7 cellular contexts compared by ENCODE assay signal in genomic region chr6:44037276-44037675, GRCh38.
DNase-seq lines count a peak whose midpoint lies in the region; ATAC-seq and TF ChIP-seq lines count a peak whose summit lies in the region.
"Not testable (repeated sequence)": the region's sequence is repeated elsewhere in the genome, so short reads cannot be mapped to it uniquely, and the experiment has no call there.

No MANE protein-coding gene starts in this region.

- H3K9ac ChIP-seq in IMR-90 (ENCODE audit: low read depth, low read length): not testable (repeated sequence)

- not testable (repeated sequence) for H2BK20ac ChIP-seq in IMR-90 (ENCODE audit: low read depth, low read length)

- H3K23ac ChIP-seq in IMR-90 (ENCODE audit: low read depth, low read length): not testable (repeated sequence)

- peaks cover 51% of the 10 kb centered on the region for H3K4me1 Mint-ChIP-seq in CD14-positive monocyte

- not testable (repeated sequence) for H4K8ac ChIP-seq in IMR-90 (ENCODE audit: low read depth in 2 of 2, low read length in 2 of 2)

- peaks cover 26% of the 10 kb centered on the region for H3K9me1 ChIP-seq in IMR-90 (ENCODE audit: insufficient read depth, low read length)

- CTCF ChIA-PET in IMR-90 (lab: Yijun Ruan, JAX): interaction anchor here (0.7 kb wide), 1 partner anchor 1311 kb away, joined by 3 read pairs; no protein-coding TSS in a partner anchor
- CTCF ChIA-PET in RWPE1 (lab: Yijun Ruan, JAX): interaction anchor here (0.6 kb wide), 1 partner anchor 21 kb away, joined by 3 read pairs; no protein-coding TSS in a partner anchor

- H2AFZ ChIP-seq in IMR-90 (replicated peaks; ENCODE audit: low read length, poor library complexity): not testable (repeated sequence)

- H3K36me3 ChIP-seq in IMR-90 (ENCODE audit: control insufficient read depth, insufficient read depth, low read length); WERI-Rb-1; upper lobe of right lung: not testable (repeated sequence)

- not testable (repeated sequence) for BruUV-seq in IMR-90 (replicated peaks; lab: Mats Ljungman, UMichigan)

- dilution Hi-C loops in IMR-90 (cut with HindIII; ENCODE audit: low sequenced_read_pairs, unreplicated experiment): not testable (repeated sequence)

- H2AK5ac ChIP-seq in IMR-90 (ENCODE audit: low read depth, low read length): 0 out of 2 replicates have a peak overlapping the region, but pooled peaks have one; percentile 32

- not testable (repeated sequence) for H3K79me1 ChIP-seq in IMR-90 (ENCODE audit: low read depth in 1 of 2, low read length in 2 of 2)

- intact Hi-C loops in CD14-positive monocyte (cut with micrococcal nuclease): loop anchor here (5.0 kb wide), 1 partner anchor 35 kb away; no protein-coding TSS in a partner anchor
- intact Hi-C loops in IMR-90 (cut with micrococcal nuclease); Right ventricle myocardium superior (cut with DNase I); upper lobe of right lung (cut with DNase I): not testable (repeated sequence)

- H3K27ac ChIP-seq in IMR-90 (ENCODE audit: insufficient read depth, low read length); WERI-Rb-1; upper lobe of right lung: not testable (repeated sequence)
- 0 out of 2 replicates have a peak overlapping the region, but pooled peaks have one; percentile 51 for H3K27ac ChIP-seq in RWPE1

- H3K27ac Mint-ChIP-seq in CD14-positive monocyte: peak overlapping the region in 6 of 7 donors; percentile 90 to 96 (median 92)

- not testable (repeated sequence) for TF ChIP-seq CTCF in CD14-positive monocyte (IDR thresholded peaks at IDR 0.05); IMR-90 (conservative IDR thresholded peaks at IDR 0.05; ENCODE audit: low read depth, low read length); RWPE1 (conservative IDR thresholded peaks at IDR 0.05; ENCODE audit: low read depth); WERI-Rb-1 (IDR thresholded peaks at IDR 0.05; ENCODE audit: low read depth, low read length); upper lobe of right lung (IDR thresholded peaks at IDR 0.05)

- H3K4me2 ChIP-seq in IMR-90 (ENCODE audit: low read depth, low read length): not testable (repeated sequence)

- H3K56ac ChIP-seq in IMR-90 (ENCODE audit: extremely low read depth, insufficient read depth, low read length): not testable (repeated sequence)

- not testable (repeated sequence) for H3K14ac ChIP-seq in IMR-90 (replicated peaks; ENCODE audit: low read depth, low read length)

- not testable (repeated sequence) for H2BK5ac ChIP-seq in IMR-90 (ENCODE audit: low read depth, low read length, poor library complexity, severe bottlenecking)

- H2BK15ac ChIP-seq in IMR-90 (ENCODE audit: low read depth, low read length): not testable (repeated sequence)

- not testable (repeated sequence) for H3K27me3 ChIP-seq in IMR-90 (ENCODE audit: control insufficient read depth, insufficient read depth, low read length); WERI-Rb-1 (ENCODE audit: insufficient read depth, low read depth, severe bottlenecking); upper lobe of right lung

- peaks cover 34% of the 10 kb centered on the region for H3K4me1 ChIP-seq in IMR-90 (ENCODE audit: control insufficient read depth, insufficient read depth, low read length)
- not testable (repeated sequence) for H3K4me1 ChIP-seq in upper lobe of right lung

- H3K4me3 ChIP-seq in IMR-90 (ENCODE audit: insufficient read depth, low read depth, low read length); WERI-Rb-1 (ENCODE audit: low read depth, low read length); upper lobe of right lung: not testable (repeated sequence)

- not testable (repeated sequence) for H3K4ac ChIP-seq in IMR-90 (ENCODE audit: low read depth, low read length)

- ATAC-seq in IMR-90 (ENCODE audit: low read depth); Right ventricle myocardium superior (ENCODE audit: poor library complexity); upper lobe of right lung: not testable (repeated sequence)

- H3K18ac ChIP-seq in IMR-90 (ENCODE audit: low read depth, low read length): not testable (repeated sequence)

- no CpG with 5 or more reads among the region's 9 CpGs for WGBS in IMR-90 (ENCODE audit: extremely low coverage in 2 of 2, insufficient read length in 1 of 2), 2 experiments

- not testable (repeated sequence) for H3K9me3 ChIP-seq in IMR-90 (ENCODE audit: control insufficient read depth, insufficient read depth, low read length); WERI-Rb-1 (ENCODE audit: severe bottlenecking); upper lobe of right lung

- POLR2A ChIA-PET in IMR-90 (lab: Charles Lee; ENCODE audit: unreplicated experiment); RWPE1 (lab: Yijun Ruan, JAX; ENCODE audit: low non-redundant PET): not testable (repeated sequence)

- H3K36me3 Mint-ChIP-seq in CD14-positive monocyte: not testable (repeated sequence)

- peak overlapping the region in 1 of 2 donors; percentile 7 for H3K4me3 Mint-ChIP-seq in CD14-positive monocyte

- H3K27me3 Mint-ChIP-seq in CD14-positive monocyte (ENCODE audit: low read depth in 3 of 3): not testable (repeated sequence)

- TF ChIP-seq RAD21 in IMR-90 (IDR thresholded peaks at IDR 0.05; ENCODE audit: low read length): not testable (repeated sequence)

- not testable (repeated sequence) for H4K91ac ChIP-seq in IMR-90 (ENCODE audit: insufficient read depth, low read depth, low read length)

- in situ Hi-C loops in IMR-90 (cut with MboI; ENCODE audit: low sequenced_read_pairs): not testable (repeated sequence)

- H4K5ac ChIP-seq in IMR-90 (ENCODE audit: low read depth, low read length): not testable (repeated sequence)

- not testable (repeated sequence) for H2AK9ac ChIP-seq in IMR-90 (replicated peaks; ENCODE audit: low read depth, low read length, poor library complexity)

- not testable (repeated sequence) for H2BK120ac ChIP-seq in IMR-90 (ENCODE audit: low read depth, low read length)

- H3K9me3 Mint-ChIP-seq in CD14-positive monocyte: not testable (repeated sequence)

- not testable (repeated sequence) for DNase-seq in CD14-positive monocyte (ENCODE audit: low spot score); IMR-90; RWPE1 (ENCODE audit: low spot score)
- peak; percentile 0 for DNase-seq in WERI-Rb-1
- peak; percentile 11 for DNase-seq in Right ventricle myocardium superior
- DNase-seq in mesenteric fat pad (ENCODE audit: low spot score): peak; percentile 37
- peak; percentile 19 for DNase-seq in upper lobe of right lung

- TF ChIP-seq POLR2A in IMR-90 (IDR thresholded peaks at IDR 0.05; ENCODE audit: low read depth, low read length): not testable (repeated sequence)

- not testable (repeated sequence) for H4K20me1 ChIP-seq in IMR-90 (ENCODE audit: insufficient read depth, low read length)
